Comparison of ENCODE assay signal across 9 cellular contexts in the genomic region with DNA sequence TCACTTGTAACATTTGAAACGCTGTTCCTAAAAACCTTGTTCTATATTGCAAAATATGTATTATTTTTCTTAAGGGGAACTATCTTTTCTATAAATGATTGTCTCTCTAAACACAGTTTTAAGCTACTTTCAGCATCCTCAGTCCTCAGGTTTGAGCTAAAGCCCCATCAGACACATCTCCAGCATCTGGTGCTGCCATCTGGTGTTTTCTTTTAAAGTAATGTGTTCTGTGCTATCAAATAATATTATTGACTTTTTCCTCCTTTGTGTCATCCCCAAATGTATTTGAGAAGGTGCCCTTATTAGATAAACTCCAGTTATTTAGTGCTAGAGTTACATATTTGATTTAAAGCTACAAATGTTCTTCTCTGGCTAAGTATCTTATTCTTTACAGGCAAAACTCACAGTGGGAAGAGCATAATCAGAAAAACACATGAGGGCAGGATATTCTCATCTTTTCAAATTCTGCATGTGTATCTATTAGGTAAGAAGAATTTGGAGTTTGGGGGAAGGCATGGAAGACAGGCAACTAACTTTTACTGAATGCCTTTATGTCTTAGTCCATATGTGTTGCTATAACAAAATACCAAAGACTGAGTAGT. TPM values are rescaled to one million over a fixed set of nuclear protein-coding genes. Genes with fewer than 3 reads are reported as not detected.
DNase-seq lines count a peak whose midpoint lies in the region; TF ChIP-seq lines count a peak whose summit lies in the region.
"Had no signal": no experiment of that assay in that cellular context is flagged by ENCODE, and none has a peak within 500 bp of the region (broad histone marks: within the 10 kb centered on the region; RNA-seq: fewer than 3 reads in every experiment).

No MANE protein-coding gene starts in this region.

- H3K4me3 Mint-ChIP-seq in activated naive CD4-positive, alpha-beta T cell treated with anti-CD3 and anti-CD28 coated beads for 36 hours = no peak overlapping the region
- no peak overlapping the region for H3K4me3 Mint-ChIP-seq in activated naive CD4-positive, alpha-beta T cell treated with anti-CD3 and anti-CD28 coated beads, Interleukin-2, amount 10 ng/mL, durations not matched to agents 7 days and 5 days
- H3K4me3 Mint-ChIP-seq: T-helper 1 cell treated with Interleukin-12 subunit alpha and Interleukin-12 subunit beta and Interleukin-4 antibody, amounts not matched to agents 30 μg/mL and 1 μg/mL, for 36 hours had no signal

- H3K27me3 ChIP-seq in esophagus squamous epithelium (no peaks in the 10 kb centered on the region), thyroid gland (no peaks in the 10 kb centered on the region)

- H3K9me3 ChIP-seq in esophagus squamous epithelium (no peaks in the 10 kb centered on the region), thyroid gland (no peaks in the 10 kb centered on the region)

- DNase-seq in activated naive CD4-positive, alpha-beta T cell treated with anti-CD3 and anti-CD28 coated beads for 36 hours = peak; percentile 13
- no peak for DNase-seq in activated naive CD4-positive, alpha-beta T cell treated with anti-CD3 and anti-CD28 coated beads, Interleukin-2, amount 10 ng/mL, durations not matched to agents 7 days and 5 days
- peak; percentile 56 for DNase-seq in NCI-H82 treated with DMSO at 0.1 percent for 48 hours (lab: John Stamatoyannopoulos, UW; ENCODE audit: unreplicated experiment)
- DNase-seq in esophagus squamous epithelium (lab: John Stamatoyannopoulos, UW) = no peak
- peak in 1 of 2 donors; percentile 30 for DNase-seq in thyroid gland
- no peak for DNase-seq in retina
- no peak for DNase-seq in activated gamma-delta T cell treated with Interleukin-2 at 50 U/mL for 16 hours
- DNase-seq in HuH-7.5 (ENCODE audit: low spot score) = no peak

- CTCF ChIA-PET in activated naive CD4-positive, alpha-beta T cell treated with anti-CD3 and anti-CD28 coated beads for 36 hours (lab: Charles Lee) = interaction anchor here (0.6 to 1.7 kb wide), 4 partner anchors 7 to 126 kb away, joined by 3 read pairs; no protein-coding TSS in a partner anchor
- CTCF ChIA-PET in activated naive CD4-positive, alpha-beta T cell treated with anti-CD3 and anti-CD28 coated beads, Interleukin-2, amount 10 ng/mL, durations not matched to agents 7 days and 5 days (lab: Charles Lee) = interaction anchor here (1.7 kb wide), 1 partner anchor 16 kb away, joined by 3 read pairs; no protein-coding TSS in a partner anchor

- H3K27ac ChIP-seq in esophagus squamous epithelium = no peak overlapping the region
- H3K27ac ChIP-seq in thyroid gland = no peak overlapping the region

- peaks cover 2% of the 10 kb centered on the region for H3K27me3 Mint-ChIP-seq in activated naive CD4-positive, alpha-beta T cell treated with anti-CD3 and anti-CD28 coated beads for 36 hours (ENCODE audit: low read depth)
- no peaks in the 10 kb centered on the region for H3K27me3 Mint-ChIP-seq in activated naive CD4-positive, alpha-beta T cell treated with anti-CD3 and anti-CD28 coated beads, Interleukin-2, amount 10 ng/mL, durations not matched to agents 7 days and 5 days

- H3K4me3 ChIP-seq in esophagus squamous epithelium (no peak overlapping the region), thyroid gland (replicated peaks in 1 of 3) (no peak overlapping the region)

- no peak for TF ChIP-seq POLR2A in esophagus squamous epithelium (IDR thresholded peaks at IDR 0.05)
- TF ChIP-seq POLR2A in thyroid gland (IDR thresholded peaks at IDR 0.05) = no peak

- no peak overlapping the region for H3K27ac Mint-ChIP-seq in activated naive CD4-positive, alpha-beta T cell treated with anti-CD3 and anti-CD28 coated beads for 36 hours
- no peak overlapping the region for H3K27ac Mint-ChIP-seq in activated naive CD4-positive, alpha-beta T cell treated with anti-CD3 and anti-CD28 coated beads, Interleukin-2, amount 10 ng/mL, durations not matched to agents 7 days and 5 days
- H3K27ac Mint-ChIP-seq: T-helper 1 cell treated with Interleukin-12 subunit alpha and Interleukin-12 subunit beta and Interleukin-4 antibody, amounts not matched to agents 30 μg/mL and 1 μg/mL, for 36 hours had no signal

- no peaks in the 10 kb centered on the region for H3K36me3 ChIP-seq in esophagus squamous epithelium
- no peaks in the 10 kb centered on the region for H3K36me3 ChIP-seq in thyroid gland

- intact Hi-C loops in activated naive CD4-positive, alpha-beta T cell treated with anti-CD3 and anti-CD28 coated beads for 36 hours (cut with micrococcal nuclease) = loop anchor here (2.0 to 5.0 kb wide), 2 partner anchors 55 to 194 kb away; no protein-coding TSS in a partner anchor
- intact Hi-C loops in esophagus squamous epithelium (cut with DNase I) (no loop called here), thyroid gland (cut with DNase I) (no loop called here)

- H3K4me1 Mint-ChIP-seq in activated naive CD4-positive, alpha-beta T cell treated with anti-CD3 and anti-CD28 coated beads for 36 hours (ENCODE audit: low read depth) = peaks cover 12% of the 10 kb centered on the region
- peaks cover 4% of the 10 kb centered on the region for H3K4me1 Mint-ChIP-seq in activated naive CD4-positive, alpha-beta T cell treated with anti-CD3 and anti-CD28 coated beads, Interleukin-2, amount 10 ng/mL, durations not matched to agents 7 days and 5 days

- peak in 5 of 6 experiments; percentile 13 to 65 (median 34) for TF ChIP-seq CTCF in esophagus squamous epithelium (IDR thresholded peaks at IDR 0.05)
- peak in 5 of 6 experiments; percentile 45 to 79 (median 56) for TF ChIP-seq CTCF in thyroid gland (IDR thresholded peaks at IDR 0.05)

- no peaks in the 10 kb centered on the region for H3K9me3 Mint-ChIP-seq in activated naive CD4-positive, alpha-beta T cell treated with anti-CD3 and anti-CD28 coated beads for 36 hours
- no peaks in the 10 kb centered on the region for H3K9me3 Mint-ChIP-seq in activated naive CD4-positive, alpha-beta T cell treated with anti-CD3 and anti-CD28 coated beads, Interleukin-2, amount 10 ng/mL, durations not matched to agents 7 days and 5 days
- H3K9me3 Mint-ChIP-seq: T-helper 1 cell treated with Interleukin-12 subunit alpha and Interleukin-12 subunit beta and Interleukin-4 antibody, amounts not matched to agents 30 μg/mL and 1 μg/mL, for 36 hours had no signal

- H3K4me1 ChIP-seq in esophagus squamous epithelium (peaks cover 0 to 34% (median 15%) of the 10 kb centered on the region in 3 donors), thyroid gland (peaks cover 26 to 39% of the 10 kb centered on the region in 2 donors)

- H3K36me3 Mint-ChIP-seq in activated naive CD4-positive, alpha-beta T cell treated with anti-CD3 and anti-CD28 coated beads for 36 hours (ENCODE audit: low read depth) = no peaks in the 10 kb centered on the region
- H3K36me3 Mint-ChIP-seq in activated naive CD4-positive, alpha-beta T cell treated with anti-CD3 and anti-CD28 coated beads, Interleukin-2, amount 10 ng/mL, durations not matched to agents 7 days and 5 days = no peaks in the 10 kb centered on the region

- 67 to 70% methylated on average over 1 of the region's 1 CpG for WGBS in esophagus squamous epithelium, 2 donors
- WGBS in thyroid gland, 2 donors = 56 to 57% methylated on average over 1 of the region's 1 CpG

RNA-seq across cellular contexts. Expression of gene ZNF474, which starts 27.5 kb away (rescaled TPM):
- total RNA-seq in activated naive CD4-positive, alpha-beta T cell treated with anti-CD3 and anti-CD28 coated beads for 36 hours = not detected
- total RNA-seq in esophagus squamous epithelium (under 1 TPM in 2 of 4 donors, not detected in 2; 0.18 to 0.57 TPM), thyroid gland (1 to 10 TPM in 1 of 4 donors, under 1 TPM in 2, not detected in 1; 0.33 to 1.5 (median 0.54) TPM)

Comparison
In these comparisons a context has a peak if more than half of its experiments do, and no peak if none do; other contexts are left out.
1. DNase-seq: peak in activated naive CD4-positive, alpha-beta T cell treated with anti-CD3 and anti-CD28 coated beads for 36 hours (single experiment) and NCI-H82 treated with DMSO at 0.1 percent for 48 hours (single experiment); none in activated naive CD4-positive, alpha-beta T cell treated with anti-CD3 and anti-CD28 coated beads, Interleukin-2, amount 10 ng/mL, durations not matched to agents 7 days and 5 days (single experiment), esophagus squamous epithelium (single experiment), retina (single experiment), activated gamma-delta T cell treated with Interleukin-2 at 50 U/mL for 16 hours (single experiment) and HuH-7.5 (single experiment).